ENCODE assay signal across 8 cellular contexts in the genomic region with DNA sequence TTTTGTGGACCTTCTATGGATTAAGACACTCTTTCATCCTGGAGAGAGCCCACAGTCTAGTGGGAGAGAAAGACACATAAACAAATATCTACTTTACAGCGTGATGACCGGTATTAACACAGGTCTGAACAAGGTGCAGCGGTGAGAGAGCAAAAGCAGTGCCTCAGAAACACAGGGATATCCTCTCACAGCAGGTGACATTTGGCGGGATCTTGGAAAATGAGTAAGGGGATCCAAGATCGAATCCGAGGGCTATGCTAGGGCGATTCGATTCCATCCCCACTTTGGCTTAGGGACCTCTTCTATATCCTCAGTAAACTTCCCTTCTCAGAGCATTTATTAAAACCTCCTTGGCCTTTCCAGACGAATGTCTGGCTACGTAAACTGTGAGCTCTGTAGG. TPM values are rescaled to one million over a fixed set of nuclear protein-coding genes. Genes with fewer than 3 reads are reported as not detected.
DNase-seq lines count a peak whose midpoint lies in the region; ATAC-seq, FAIRE-seq and TF ChIP-seq lines count a peak whose summit lies in the region.

No MANE protein-coding gene starts in this region.

- peak overlapping the region; percentile 96 to 99 for H3K27ac Mint-ChIP-seq in activated naive CD4-positive, alpha-beta T cell treated with anti-CD3 and anti-CD28 coated beads, Interleukin-2, amount 50 U/mL, for 72 hours

- WGBS in thymus, result 17% methylated on average over 10 of the region's 10 CpGs

- H3K4me1 ChIP-seq in A673 (ENCODE audit: insufficient read depth, low read length, poor library complexity, severe bottlenecking), result peaks cover 31% of the 10 kb centered on the region
- H3K4me1 ChIP-seq in kidney (ENCODE audit: control insufficient read depth in 1 of 2, insufficient read depth in 1 of 2, low read depth in 1 of 2, low read length in 2 of 2), result peaks cover 10 to 13% of the 10 kb centered on the region in 2 donors
- peaks cover 11% of the 10 kb centered on the region for H3K4me1 ChIP-seq in thymus (ENCODE audit: control insufficient read depth, insufficient read depth, low read length)

- no peak for ATAC-seq in activated naive CD4-positive, alpha-beta T cell treated with anti-CD3 and anti-CD28 coated beads, Interleukin-2, amount 50 U/mL, for 72 hours
- ATAC-seq in HG03139 (IDR thresholded peaks at IDR 0.05; ENCODE audit: unreplicated experiment), result no peak

- peaks cover 10% of the 10 kb centered on the region for H3K36me3 ChIP-seq in A673 (ENCODE audit: insufficient read depth, low read length, poor library complexity, severe bottlenecking)
- H3K36me3 ChIP-seq in kidney (ENCODE audit: control insufficient read depth in 1 of 2, insufficient read depth in 2 of 2, low read length in 2 of 2), result peaks cover 0 to 4% of the 10 kb centered on the region in 2 donors
- no peaks in the 10 kb centered on the region for H3K36me3 ChIP-seq in thymus (ENCODE audit: control insufficient read depth, insufficient read depth)

- H3K9me3 ChIP-seq in A673 (ENCODE audit: low read depth, low read length, poor library complexity, severe bottlenecking) (no peaks in the 10 kb centered on the region), kidney (ENCODE audit: control insufficient read depth in 1 of 2, low read length in 2 of 2) (no peaks in the 10 kb centered on the region), thymus (ENCODE audit: control insufficient read depth) (no peaks in the 10 kb centered on the region)

- intact Hi-C loops in A673 (cut with micrococcal nuclease; ENCODE audit: unreplicated experiment), result no loop called here
- intact Hi-C loops in kidney (cut with DNase I), result no loop called here

- H3K27me3 ChIP-seq in A673 (replicated peaks; ENCODE audit: insufficient read depth, low read depth, low read length, poor library complexity) (no peaks in the 10 kb centered on the region), thymus (ENCODE audit: control insufficient read depth, insufficient read depth) (no peaks in the 10 kb centered on the region)

- CTCF ChIA-PET in A673 (lab: Charles Lee), result no interaction called here

- H3K9me3 Mint-ChIP-seq in activated naive CD4-positive, alpha-beta T cell treated with anti-CD3 and anti-CD28 coated beads, Interleukin-2, amount 50 U/mL, for 72 hours, result no peaks in the 10 kb centered on the region

- H3K4me3 ChIP-seq in A673 (ENCODE audit: low read depth, low read length, poor library complexity, severe bottlenecking), result peak overlapping the region; percentile 86
- peak overlapping the region; percentile 90 to 92 for H3K4me3 ChIP-seq in kidney (ENCODE audit: low read length in 2 of 2)
- peak overlapping the region; percentile 63 for H3K4me3 ChIP-seq in thymus (ENCODE audit: low read length)

- TF ChIP-seq CTCF in A673 (conservative IDR thresholded peaks at IDR 0.05; ENCODE audit: low read depth, low read length), result no peak
- TF ChIP-seq CTCF in kidney (IDR thresholded peaks at IDR 0.05; ENCODE audit: borderline replicate concordance, extremely low read depth, insufficient read depth), result no peak

- peaks cover 21 to 22% of the 10 kb centered on the region in 2 donors for H3K36me3 Mint-ChIP-seq in activated naive CD4-positive, alpha-beta T cell treated with anti-CD3 and anti-CD28 coated beads, Interleukin-2, amount 50 U/mL, for 72 hours

- H3K27ac ChIP-seq in A673 (ENCODE audit: low read depth, low read length, poor library complexity, severe bottlenecking) (peak overlapping the region; percentile 99), kidney (ENCODE audit: low read depth in 2 of 2, low read length in 2 of 2) (peak overlapping the region in 1 of 2 donors; percentile 81), thymus (ENCODE audit: low read depth) (no peak overlapping the region)

- peak overlapping the region; percentile 12 to 98 for H3K9ac ChIP-seq in kidney (ENCODE audit: low read length in 2 of 2)

- FAIRE-seq in GM19239 (lab: Jason Lieb, UNC) (peak; percentile 54), kidney (lab: Jason Lieb, UNC) (no peak)

- DNase-seq in A673 (ENCODE audit: low spot score) (peak; percentile 26), GM19239 (ENCODE audit: insufficient read length, low spot score) (no peak), kidney (no peak), NOMO-1 treated with dmso at 0.1 percent for 144 hours (lab: John Stamatoyannopoulos, UW; ENCODE audit: unreplicated experiment) (no peak), Kasumi-1 (lab: John Stamatoyannopoulos, UW) (no peak)
- no peak for DNase-seq in activated naive CD4-positive, alpha-beta T cell treated with anti-CD3 and anti-CD28 coated beads, Interleukin-2, amount 50 U/mL, for 72 hours (ENCODE audit: low spot score in 2 of 2)

- no TSS peak for BruUV-seq in A673 (replicated peaks; lab: Mats Ljungman, UMichigan)

- POLR2A ChIA-PET in A673 (lab: Charles Lee; ENCODE audit: low non-redundant PET), result no interaction called here

RNA-seq across cellular contexts. Expression of gene ATP6V1D, which starts 0.7 kb away (rescaled TPM):
- 111 and 122 TPM in 2 replicates for total RNA-seq in A673 (2021)
- total RNA-seq in activated naive CD4-positive, alpha-beta T cell treated with anti-CD3 and anti-CD28 coated beads, Interleukin-2, amount 50 U/mL, for 72 hours, result 10 to 100 TPM; 24.3 to 28.4 TPM
- total RNA-seq in kidney, result 91.5 TPM
- 200 TPM for polyA plus RNA-seq in kidney (ENCODE audit: insufficient read depth, low read depth, low replicate concordance)
- 71.1 TPM for polyA plus RNA-seq in thymus

RNA-seq across cellular contexts. Expression of gene EIF2S1, which starts 1.2 kb away (rescaled TPM):
- 236 and 302 TPM in 2 replicates for total RNA-seq in A673 (2021)
- 100 to 1,000 TPM; 139 to 176 TPM for total RNA-seq in activated naive CD4-positive, alpha-beta T cell treated with anti-CD3 and anti-CD28 coated beads, Interleukin-2, amount 50 U/mL, for 72 hours
- 78.2 TPM for total RNA-seq in kidney
- polyA plus RNA-seq in kidney (ENCODE audit: insufficient read depth, low read depth, low replicate concordance), result 52.8 TPM
- polyA plus RNA-seq in thymus, result 42.7 TPM

RNA-seq across cellular contexts. Expression of gene PLEK2, which starts 53.1 kb away (rescaled TPM):
- total RNA-seq in A673 (2021) (3.7 and 6.8 TPM in 2 replicates), kidney (10.8 TPM)
- total RNA-seq in activated naive CD4-positive, alpha-beta T cell treated with anti-CD3 and anti-CD28 coated beads, Interleukin-2, amount 50 U/mL, for 72 hours, result 1 to 10 TPM; 3.3 to 6.5 TPM
- polyA plus RNA-seq in kidney (ENCODE audit: insufficient read depth, low read depth, low replicate concordance) (11.4 TPM), thymus (22.0 TPM)
